2 cellular contexts compared by ENCODE assay signal in genomic region chr5:172903790-172904189, GRCh38.
A peak's percentile ranks its signal among the peaks of the same experiment; 100 is the strongest.
TF ChIP-seq lines count a peak whose summit lies in the region.

No MANE protein-coding gene starts in this region.

TF ChIP-seq in HEK293, 187 proteins besides CTCF, POLR2A, EP300 and RAD21 (continued from another document and continues in another):
- TF ChIP-seq KLF8 (tag by site-specific recombination; IDR thresholded peaks at IDR 0.05) (peak; percentile 93), SALL2 (tag by site-specific recombination; IDR thresholded peaks at IDR 0.05; ENCODE audit: borderline replicate concordance) (peak; percentile 93; the same call in 1 of the 2 replicates), GLI2 (tag by site-specific recombination; IDR thresholded peaks at IDR 0.05; ENCODE audit: borderline replicate concordance, low read depth) (no peak), HOXA7 (CRISPR knock-in tag; IDR thresholded peaks at IDR 0.05; ENCODE audit: borderline replicate concordance) (no peak), ZNF76 (tag by site-specific recombination; IDR thresholded peaks at IDR 0.05; ENCODE audit: borderline replicate concordance, low read depth) (no peak), ZNF423 (tag by site-specific recombination; IDR thresholded peaks at IDR 0.05) (peak; percentile 75), HOXD13 (CRISPR knock-in tag; IDR thresholded peaks at IDR 0.05; ENCODE audit: borderline replicate concordance) (peak; percentile 75; the same call in 1 of the 2 replicates), ELK4 (IDR thresholded peaks at IDR 0.05; ENCODE audit: borderline replicate concordance, low read depth, low read length) (no peak), ZBTB20 (tag by site-specific recombination; IDR thresholded peaks at IDR 0.05) (peak; percentile 75), ZNF776 (tag by site-specific recombination; IDR thresholded peaks at IDR 0.05; ENCODE audit: borderline replicate concordance) (peak; percentile 98), ZNF548 (tag by site-specific recombination; IDR thresholded peaks at IDR 0.05) (0 out of 2 replicates have a peak, but pooled peaks have one; percentile 51), ZNF324 (tag by site-specific recombination; IDR thresholded peaks at IDR 0.05) (peak; percentile 89), ZNF112 (tag by site-specific recombination; IDR thresholded peaks at IDR 0.05) (peak; percentile 94), ZNF174 (tag by site-specific recombination; IDR thresholded peaks at IDR 0.05) (no peak), ZNF274 (IDR thresholded peaks at IDR 0.05; ENCODE audit: low read length) (no peak), ZNF274 (tag by site-specific recombination; IDR thresholded peaks at IDR 0.05; ENCODE audit: borderline replicate concordance) (no peak), ZNF600 (tag by site-specific recombination; IDR thresholded peaks at IDR 0.05) (peak; percentile 82)
- TF ChIP-seq, protein P1, sequence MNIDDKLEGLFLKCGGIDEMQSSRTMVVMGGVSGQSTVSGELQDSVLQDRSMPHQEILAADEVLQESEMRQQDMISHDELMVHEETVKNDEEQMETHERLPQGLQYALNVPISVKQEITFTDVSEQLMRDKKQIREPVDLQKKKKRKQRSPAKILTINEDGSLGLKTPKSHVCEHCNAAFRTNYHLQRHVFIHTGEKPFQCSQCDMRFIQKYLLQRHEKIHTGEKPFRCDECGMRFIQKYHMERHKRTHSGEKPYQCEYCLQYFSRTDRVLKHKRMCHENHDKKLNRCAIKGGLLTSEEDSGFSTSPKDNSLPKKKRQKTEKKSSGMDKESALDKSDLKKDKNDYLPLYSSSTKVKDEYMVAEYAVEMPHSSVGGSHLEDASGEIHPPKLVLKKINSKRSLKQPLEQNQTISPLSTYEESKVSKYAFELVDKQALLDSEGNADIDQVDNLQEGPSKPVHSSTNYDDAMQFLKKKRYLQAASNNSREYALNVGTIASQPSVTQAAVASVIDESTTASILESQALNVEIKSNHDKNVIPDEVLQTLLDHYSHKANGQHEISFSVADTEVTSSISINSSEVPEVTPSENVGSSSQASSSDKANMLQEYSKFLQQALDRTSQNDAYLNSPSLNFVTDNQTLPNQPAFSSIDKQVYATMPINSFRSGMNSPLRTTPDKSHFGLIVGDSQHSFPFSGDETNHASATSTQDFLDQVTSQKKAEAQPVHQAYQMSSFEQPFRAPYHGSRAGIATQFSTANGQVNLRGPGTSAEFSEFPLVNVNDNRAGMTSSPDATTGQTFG (tag by site-specific recombination; IDR thresholded peaks at IDR 0.05; ENCODE audit: borderline replicate concordance) = peak; percentile 98
- TF ChIP-seq, protein P2, sequence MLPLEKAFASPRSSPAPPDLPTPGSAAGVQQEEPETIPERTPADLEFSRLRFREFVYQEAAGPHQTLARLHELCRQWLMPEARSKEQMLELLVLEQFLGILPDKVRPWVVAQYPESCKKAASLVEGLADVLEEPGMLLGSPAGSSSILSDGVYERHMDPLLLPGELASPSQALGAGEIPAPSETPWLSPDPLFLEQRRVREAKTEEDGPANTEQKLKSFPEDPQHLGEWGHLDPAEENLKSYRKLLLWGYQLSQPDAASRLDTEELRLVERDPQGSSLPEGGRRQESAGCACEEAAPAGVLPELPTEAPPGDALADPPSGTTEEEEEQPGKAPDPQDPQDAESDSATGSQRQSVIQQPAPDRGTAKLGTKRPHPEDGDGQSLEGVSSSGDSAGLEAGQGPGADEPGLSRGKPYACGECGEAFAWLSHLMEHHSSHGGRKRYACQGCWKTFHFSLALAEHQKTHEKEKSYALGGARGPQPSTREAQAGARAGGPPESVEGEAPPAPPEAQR (tag by site-specific recombination; IDR thresholded peaks at IDR 0.05) = peak; percentile 99
- TF ChIP-seq, protein P3, sequence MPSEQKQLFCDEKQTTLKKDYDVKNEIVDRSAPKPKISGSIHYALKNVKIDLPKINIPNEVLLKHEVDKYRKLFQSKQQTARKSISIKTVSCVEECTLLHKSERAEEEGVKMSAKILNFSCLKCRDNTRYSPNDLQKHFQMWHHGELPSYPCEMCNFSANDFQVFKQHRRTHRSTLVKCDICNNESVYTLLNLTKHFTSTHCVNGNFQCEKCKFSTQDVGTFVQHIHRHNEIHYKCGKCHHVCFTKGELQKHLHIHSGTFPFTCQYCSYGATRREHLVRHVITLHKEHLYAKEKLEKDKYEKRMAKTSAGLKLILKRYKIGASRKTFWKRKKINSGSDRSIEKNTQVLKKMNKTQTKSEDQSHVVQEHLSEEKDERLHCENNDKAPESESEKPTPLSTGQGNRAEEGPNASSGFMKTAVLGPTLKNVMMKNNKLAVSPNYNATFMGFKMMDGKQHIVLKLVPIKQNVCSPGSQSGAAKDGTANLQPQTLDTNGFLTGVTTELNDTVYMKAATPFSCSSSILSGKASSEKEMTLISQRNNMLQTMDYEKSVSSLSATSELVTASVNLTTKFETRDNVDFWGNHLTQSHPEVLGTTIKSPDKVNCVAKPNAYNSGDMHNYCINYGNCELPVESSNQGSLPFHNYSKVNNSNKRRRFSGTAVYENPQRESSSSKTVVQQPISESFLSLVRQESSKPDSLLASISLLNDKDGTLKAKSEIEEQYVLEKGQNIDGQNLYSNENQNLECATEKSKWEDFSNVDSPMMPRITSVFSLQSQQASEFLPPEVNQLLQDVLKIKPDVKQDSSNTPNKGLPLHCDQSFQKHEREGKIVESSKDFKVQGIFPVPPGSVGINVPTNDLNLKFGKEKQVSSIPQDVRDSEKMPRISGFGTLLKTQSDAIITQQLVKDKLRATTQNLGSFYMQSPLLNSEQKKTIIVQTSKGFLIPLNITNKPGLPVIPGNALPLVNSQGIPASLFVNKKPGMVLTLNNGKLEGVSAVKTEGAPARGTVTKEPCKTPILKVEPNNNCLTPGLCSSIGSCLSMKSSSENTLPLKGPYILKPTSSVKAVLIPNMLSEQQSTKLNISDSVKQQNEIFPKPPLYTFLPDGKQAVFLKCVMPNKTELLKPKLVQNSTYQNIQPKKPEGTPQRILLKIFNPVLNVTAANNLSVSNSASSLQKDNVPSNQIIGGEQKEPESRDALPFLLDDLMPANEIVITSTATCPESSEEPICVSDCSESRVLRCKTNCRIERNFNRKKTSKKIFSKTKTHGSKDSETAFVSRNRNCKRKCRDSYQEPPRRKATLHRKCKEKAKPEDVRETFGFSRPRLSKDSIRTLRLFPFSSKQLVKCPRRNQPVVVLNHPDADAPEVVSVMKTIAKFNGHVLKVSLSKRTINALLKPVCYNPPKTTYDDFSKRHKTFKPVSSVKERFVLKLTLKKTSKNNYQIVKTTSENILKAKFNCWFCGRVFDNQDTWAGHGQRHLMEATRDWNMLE (tag by site-specific recombination; conservative IDR thresholded peaks at IDR 0.05; ENCODE audit: low read depth) = peak; percentile 49; the same call in 1 of the 2 replicates

TF ChIP-seq in WTC11, 78 proteins besides CTCF, POLR2A, EP300 and RAD21 (continued from another document):
- no peak for TF ChIP-seq STAT6 (CRISPR knock-in tag; conservative IDR thresholded peaks at IDR 0.05; ENCODE audit: low read depth)
- TF ChIP-seq NR2C2 (CRISPR knock-in tag; IDR thresholded peaks at IDR 0.05) = no peak
- no peak for TF ChIP-seq ZNF671 (CRISPR knock-in tag; IDR thresholded peaks at IDR 0.05)
- TF ChIP-seq TEAD1 (CRISPR knock-in tag; IDR thresholded peaks at IDR 0.05) = no peak
